In genomic region chr13:40119852-40120251, GRCh38 we compare ENCODE assay signal across 21 cellular contexts.
DNase-seq lines count a peak whose midpoint lies in the region; ATAC-seq and TF ChIP-seq lines count a peak whose summit lies in the region.
"Had no signal": no experiment of that assay in that cellular context is flagged by ENCODE, and none has a peak within 500 bp of the region (broad histone marks: within the 10 kb centered on the region; RNA-seq: fewer than 3 reads in every experiment).

No MANE protein-coding gene starts in this region.

- intact Hi-C loops in left ventricle myocardium inferior (cut with micrococcal nuclease) (no loop called here), heart left ventricle (cut with DNase I) (no loop called here)

- H3K79me1 ChIP-seq in mesenchymal stem cell (replicated peaks; ENCODE audit: low read length, poor library complexity, severe bottlenecking), result no peaks in the 10 kb centered on the region

- H3K4me1 ChIP-seq in left ventricle myocardium inferior (peaks cover 20% of the 10 kb centered on the region), heart left ventricle (peaks cover 0 to 18% (median 6%) of the 10 kb centered on the region in 12 donors), adipocyte (ENCODE audit: control insufficient read depth, insufficient read depth, low read length) (peaks cover 62% of the 10 kb centered on the region), mesenchymal stem cell (ENCODE audit: control insufficient read depth, insufficient read depth, low read depth, low read length) (peaks cover 1% of the 10 kb centered on the region), suprapubic skin (peaks cover 28% of the 10 kb centered on the region)
- H3K4me1 ChIP-seq: BE2C had no signal

- TF ChIP-seq CTCF in left ventricle myocardium inferior (IDR thresholded peaks at IDR 0.05; ENCODE audit: borderline replicate concordance) (no peak), heart left ventricle (IDR thresholded peaks at IDR 0.05) (no peak), suprapubic skin (IDR thresholded peaks at IDR 0.05) (no peak)

- 81 to 91% (median 86%) methylated on average over 1 of the region's 1 CpG for WGBS in heart left ventricle, 4 donors
- WGBS in mesenchymal stem cell, result 88% methylated on average over 1 of the region's 1 CpG
- 87% methylated on average over 1 of the region's 1 CpG for WGBS in suprapubic skin

- H3K4ac ChIP-seq in mesenchymal stem cell (ENCODE audit: low read depth in 1 of 2, low read length in 2 of 2), result no peak overlapping the region

- H3K4me3 ChIP-seq in left ventricle myocardium inferior (no peak overlapping the region), heart left ventricle (no peak overlapping the region), adipocyte (ENCODE audit: low read length) (peak overlapping the region; percentile 10), mesenchymal stem cell (ENCODE audit: insufficient read depth in 1 of 2, low read depth in 1 of 2, low read length in 2 of 2) (peak overlapping the region in 1 of 2 experiments; percentile 5), suprapubic skin (no peak overlapping the region)
- H3K4me3 ChIP-seq: HAP-1, SJSA1 had no signal

- H3K14ac ChIP-seq in mesenchymal stem cell (ENCODE audit: low read length in 2 of 2), result no peak overlapping the region

- no peak overlapping the region for H3K23ac ChIP-seq in mesenchymal stem cell (ENCODE audit: low read length in 2 of 2)

- H3K36me3 ChIP-seq in left ventricle myocardium inferior, result no peaks in the 10 kb centered on the region
- no peaks in the 10 kb centered on the region for H3K36me3 ChIP-seq in heart left ventricle
- H3K36me3 ChIP-seq in adipocyte (ENCODE audit: control insufficient read depth, insufficient read depth, low read length, severe bottlenecking), result no peaks in the 10 kb centered on the region
- no peaks in the 10 kb centered on the region for H3K36me3 ChIP-seq in mesenchymal stem cell (ENCODE audit: control insufficient read depth in 1 of 2, insufficient read depth in 2 of 2, low read depth in 1 of 2, low read length in 2 of 2)
- H3K36me3 ChIP-seq in suprapubic skin, result no peaks in the 10 kb centered on the region
- H3K36me3 ChIP-seq: BE2C, HAP-1, SJSA1 had no signal

- H3K9ac ChIP-seq in adipocyte (ENCODE audit: low read length) (peak overlapping the region; percentile 88), mesenchymal stem cell (ENCODE audit: low read length) (peak overlapping the region; percentile 90)

- DNase-seq in left ventricle myocardium inferior (no peak), heart left ventricle (no peak), adipocyte (ENCODE audit: low read depth) (no peak), mesenchymal stem cell (no peak), suprapubic skin (ENCODE audit: low spot score in 2 of 2) (no peak), NCI-H446 treated with DMSO at 0.1 percent for 48 hours (lab: John Stamatoyannopoulos, UW) (no peak), NCI-H1105 (lab: John Stamatoyannopoulos, UW) (no peak)
- DNase-seq in activated naive CD4-positive, alpha-beta T cell (lab: John Stamatoyannopoulos, UW), result no peak
- DNase-seq: BE2C; DMS79; KBM-7; NCI-H1092; NCI-H146; NCI-H2029 treated with DMSO at 0.1 percent for 48 hours; NCI-H226; NCI-H524; NCI-H774; NK-92 treated with Interleukin-12 subunit alpha and Interleukin-12 subunit beta, amount 100 ng/mL, for 24 hours had no signal

- H2BK12ac ChIP-seq in mesenchymal stem cell (ENCODE audit: low read length in 2 of 2), result no peak overlapping the region

- H3K9me3 ChIP-seq in left ventricle myocardium inferior (replicated peaks), result peaks cover 10% of the 10 kb centered on the region
- H3K9me3 ChIP-seq in heart left ventricle, result peaks cover 0 to 8% (median 0%) of the 10 kb centered on the region in 12 donors
- H3K9me3 ChIP-seq in adipocyte (ENCODE audit: control insufficient read depth, low read length), result peaks cover 13% of the 10 kb centered on the region
- peaks cover 4% of the 10 kb centered on the region for H3K9me3 ChIP-seq in mesenchymal stem cell (ENCODE audit: control insufficient read depth, low read length)
- no peaks in the 10 kb centered on the region for H3K9me3 ChIP-seq in suprapubic skin
- H3K9me3 ChIP-seq: BE2C, SJSA1 had no signal

- H3K27ac ChIP-seq in left ventricle myocardium inferior (replicated peaks) (peak overlapping the region; percentile 58), heart left ventricle (peak overlapping the region in 2 of 12 donors; percentile 19 to 20), mesenchymal stem cell (ENCODE audit: low read length, poor library complexity, severe bottlenecking) (no peak overlapping the region), suprapubic skin (peak overlapping the region; percentile 65)
- H3K27ac ChIP-seq: SJSA1 had no signal

- no peak overlapping the region for H2BK5ac ChIP-seq in mesenchymal stem cell (ENCODE audit: low read depth, low read length, poor library complexity, severe bottlenecking)

- no peak overlapping the region for H3K4me2 ChIP-seq in mesenchymal stem cell (ENCODE audit: low read length, poor library complexity, severe bottlenecking)

- H2BK120ac ChIP-seq in mesenchymal stem cell (ENCODE audit: low read depth, low read length), result no peak overlapping the region

- no peak overlapping the region for H4K91ac ChIP-seq in mesenchymal stem cell (ENCODE audit: low read length)

- TF ChIP-seq EP300 in suprapubic skin (IDR thresholded peaks at IDR 0.05), result no peak

- H2AFZ ChIP-seq in mesenchymal stem cell (ENCODE audit: low read depth, low read length), result no peak overlapping the region

- no peak overlapping the region for H2AK5ac ChIP-seq in mesenchymal stem cell (ENCODE audit: low read length, severe bottlenecking)

- no peak overlapping the region for H2BK15ac ChIP-seq in mesenchymal stem cell (ENCODE audit: low read depth, poor library complexity, severe bottlenecking)

- no peak for ATAC-seq in heart left ventricle
- ATAC-seq: Panc1 had no signal

- H4K8ac ChIP-seq in mesenchymal stem cell (ENCODE audit: low read length), result no peak overlapping the region

- H3K27me3 ChIP-seq in left ventricle myocardium inferior (ENCODE audit: low read depth), result no peaks in the 10 kb centered on the region
- H3K27me3 ChIP-seq in heart left ventricle, result no peaks in the 10 kb centered on the region
- H3K27me3 ChIP-seq in adipocyte (replicated peaks; ENCODE audit: control insufficient read depth, insufficient read depth, low read length), result no peaks in the 10 kb centered on the region
- no peaks in the 10 kb centered on the region for H3K27me3 ChIP-seq in mesenchymal stem cell (ENCODE audit: control insufficient read depth in 1 of 2, insufficient read depth in 1 of 2, low read length in 2 of 2)
- H3K27me3 ChIP-seq in suprapubic skin, result no peaks in the 10 kb centered on the region
- H3K27me3 ChIP-seq: BE2C, SJSA1 had no signal

- H3K18ac ChIP-seq in mesenchymal stem cell (ENCODE audit: low read depth in 1 of 2, low read length in 2 of 2), result no peak overlapping the region

- TF ChIP-seq POLR2A in heart left ventricle (IDR thresholded peaks at IDR 0.05) (no peak), suprapubic skin (IDR thresholded peaks at IDR 0.05) (no peak)
